Comparison of ENCODE assay signal across 31 cellular contexts in the genomic region with DNA sequence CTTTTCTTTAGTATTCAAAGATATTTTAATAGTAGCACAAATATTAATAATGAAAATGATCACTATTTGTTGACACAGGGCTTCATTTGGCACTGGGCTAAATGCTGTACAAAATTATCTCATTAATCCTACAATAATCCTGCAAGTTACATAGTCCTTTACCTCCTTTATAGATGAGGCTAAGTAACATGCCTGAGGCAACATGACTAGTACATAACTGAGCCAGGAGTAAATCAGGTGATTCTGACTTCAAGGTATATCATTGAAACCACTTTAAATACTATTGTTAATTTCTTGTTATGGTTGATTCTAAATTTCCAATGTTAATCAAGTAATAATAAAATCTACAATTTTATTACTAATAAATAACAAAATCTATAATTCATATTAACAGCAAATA. TPM values are rescaled to one million over a fixed set of nuclear protein-coding genes. Genes with fewer than 3 reads are reported as not detected.
DNase-seq lines count a peak whose midpoint lies in the region; ATAC-seq and TF ChIP-seq lines count a peak whose summit lies in the region.
"Had no signal": no experiment of that assay in that cellular context is flagged by ENCODE, and none has a peak within 500 bp of the region (broad histone marks: within the 10 kb centered on the region; RNA-seq: fewer than 3 reads in every experiment).

No MANE protein-coding gene starts in this region.

- CTCF ChIA-PET in mammary epithelial cell (lab: Charles Lee; ENCODE audit: low non-redundant PET), result no interaction called here

- intact Hi-C loops in mammary epithelial cell (cut with micrococcal nuclease), result no loop called here

- H3F3A ChIP-seq in GM23338 (replicated peaks; ENCODE audit: low read depth), result no peaks in the 10 kb centered on the region

- no peaks in the 10 kb centered on the region for H3K9me3 Mint-ChIP-seq in GM23338
- H3K9me3 Mint-ChIP-seq: activated B cell treated with CpG ODN at 0.5 μM for 24 hours; activated naive CD8-positive, alpha-beta T cell treated with anti-CD3 and anti-CD28 coated beads, Interleukin-2, amount 10 ng/mL, durations not matched to agents 7 days and 5 days; activated T-cell treated with anti-CD3 and anti-CD28 coated beads, Interleukin-2, amount 50 U/mL, for 4 hours; CD4-positive, alpha-beta T cell; neural crest cell; T-cell had no signal

- no peaks in the 10 kb centered on the region for H3K9me2 ChIP-seq in GM23338 (ENCODE audit: insufficient read depth)

- no peak overlapping the region for H3K4me3 ChIP-seq in mammary epithelial cell (replicated peaks in 1 of 3; ENCODE audit: insufficient read depth in 1 of 3, low read depth in 2 of 3, low read length in 3 of 3)
- no peak overlapping the region for H3K4me3 ChIP-seq in GM23338
- H3K4me3 ChIP-seq: cardiac muscle cell, GM12878, left ventricle myocardium inferior, smooth muscle cell, testis had no signal

- no TSS peak for BruUV-seq in mammary epithelial cell (replicated peaks; lab: Mats Ljungman, UMichigan)

- peaks cover 4% of the 10 kb centered on the region; the same call in 2 of the 3 replicates for H3K36me3 Mint-ChIP-seq in GM23338 (ENCODE audit: low read depth)

- DNase-seq in NCI-H82 (lab: John Stamatoyannopoulos, UW) (peak; percentile 56), NCI-H82 treated with DMSO at 0.1 percent for 48 hours (lab: John Stamatoyannopoulos, UW; ENCODE audit: unreplicated experiment) (no peak), NCI-H2081 (lab: John Stamatoyannopoulos, UW) (peak; percentile 37 to 55), mammary epithelial cell (peak; percentile 68), hypothalamus (lab: John Stamatoyannopoulos, UW) (no peak), GM23338 (ENCODE audit: low spot score) (no peak), SIG-M5 (lab: John Stamatoyannopoulos, UW) (no peak), HK-2 (ENCODE audit: unreplicated experiment) (no peak)
- DNase-seq: activated B cell treated with CpG ODN at 0.5 μM for 24 hours; activated gamma-delta T cell; activated naive CD8-positive, alpha-beta T cell treated with anti-CD3 and anti-CD28 coated beads, Interleukin-2, amount 10 ng/mL, durations not matched to agents 7 days and 5 days; activated T-cell treated with anti-CD3 and anti-CD28 coated beads, Interleukin-2, amount 50 U/mL, for 4 hours; aorta; CD4-positive, alpha-beta T cell; cortex of kidney; effector memory CD4-positive, alpha-beta T cell; EL; head of caudate nucleus; islet precursor cell; KBM-7; left ventricle myocardium inferior; MM.1S; NCI-H1436; right cardiac atrium; stimulated activated naive CD8-positive, alpha-beta T cell treated with anti-CD3 and anti-CD28 coated beads, Interleukin-15, Interleukin-2, amounts not matched to agents 100 U/mL and 50 U/mL, for 24 hours; T-cell; testis had no signal

- no peaks in the 10 kb centered on the region for H3K9me3 ChIP-seq in mammary epithelial cell (replicated peaks; ENCODE audit: insufficient read depth, low read length)
- H3K9me3 ChIP-seq: left ventricle myocardium inferior, testis had no signal

- H2AFZ ChIP-seq in mammary epithelial cell (ENCODE audit: low read depth, low read length) (no peak overlapping the region), GM23338 (no peak overlapping the region)

- no peak overlapping the region for H3K4me3 Mint-ChIP-seq in GM23338
- H3K4me3 Mint-ChIP-seq: activated B cell treated with CpG ODN at 0.5 μM for 24 hours; activated naive CD8-positive, alpha-beta T cell treated with anti-CD3 and anti-CD28 coated beads, Interleukin-2, amount 10 ng/mL, durations not matched to agents 7 days and 5 days; activated T-cell treated with anti-CD3 and anti-CD28 coated beads, Interleukin-2, amount 50 U/mL, for 4 hours; CD4-positive, alpha-beta T cell; neural crest cell; T-cell had no signal

- ATAC-seq in GM23338, result no peak
- ATAC-seq: activated T-cell treated with anti-CD3 and anti-CD28 coated beads, Interleukin-2, amount 50 U/mL, for 4 hours; GM12878; right cardiac atrium; stimulated activated naive CD8-positive, alpha-beta T cell treated with anti-CD3 and anti-CD28 coated beads, Interleukin-15, Interleukin-2, amounts not matched to agents 100 U/mL and 50 U/mL, for 24 hours; T-cell had no signal

- no peak overlapping the region for H3K4me2 ChIP-seq in mammary epithelial cell (ENCODE audit: insufficient read depth, low read depth, low read length)
- no peak overlapping the region for H3K4me2 ChIP-seq in GM23338

- H3K9ac ChIP-seq in mammary epithelial cell (ENCODE audit: insufficient read depth, low read length), result no peak overlapping the region

- H3K27me3 ChIP-seq in mammary epithelial cell (ENCODE audit: insufficient read depth, low read length) (no peaks in the 10 kb centered on the region), GM23338 (ENCODE audit: insufficient read depth) (no peaks in the 10 kb centered on the region)
- H3K27me3 ChIP-seq: cardiac muscle cell, testis had no signal

- H3K79me2 ChIP-seq in mammary epithelial cell (ENCODE audit: insufficient read depth, low read length), result no peaks in the 10 kb centered on the region
- no peaks in the 10 kb centered on the region for H3K79me2 ChIP-seq in GM23338 (replicated peaks; ENCODE audit: insufficient read depth)

- TF ChIP-seq CTCF in mammary epithelial cell (conservative IDR thresholded peaks at IDR 0.05 in 1 of 2, IDR thresholded peaks at IDR 0.05 in 1 of 2; ENCODE audit: extremely low read depth in 1 of 2, insufficient read depth in 1 of 2, low read depth in 1 of 2, low read length in 2 of 2) (no peak), GM23338 (conservative IDR thresholded peaks at IDR 0.05; ENCODE audit: low read depth in 2 of 2) (no peak)

- no peak overlapping the region for H3K27ac ChIP-seq in mammary epithelial cell (ENCODE audit: insufficient read depth, low read depth, low read length)
- H3K27ac ChIP-seq in GM23338 (ENCODE audit: low read depth), result no peak overlapping the region
- H3K27ac ChIP-seq: cardiac muscle cell, left ventricle myocardium inferior, testis had no signal

- H3K27me3 Mint-ChIP-seq in GM23338 (ENCODE audit: insufficient read depth, low read depth, poor library complexity), result no peaks in the 10 kb centered on the region
- H3K27me3 Mint-ChIP-seq: activated B cell treated with CpG ODN at 0.5 μM for 24 hours; activated naive CD8-positive, alpha-beta T cell treated with anti-CD3 and anti-CD28 coated beads, Interleukin-2, amount 10 ng/mL, durations not matched to agents 7 days and 5 days; CD4-positive, alpha-beta T cell; T-cell had no signal

- no peaks in the 10 kb centered on the region for H3K4me1 Mint-ChIP-seq in GM23338
- H3K4me1 Mint-ChIP-seq: activated B cell treated with CpG ODN at 0.5 μM for 24 hours; activated naive CD8-positive, alpha-beta T cell treated with anti-CD3 and anti-CD28 coated beads, Interleukin-2, amount 10 ng/mL, durations not matched to agents 7 days and 5 days; neural crest cell had no signal

- H4K20me1 ChIP-seq in mammary epithelial cell (ENCODE audit: insufficient read depth, low read length), result no peaks in the 10 kb centered on the region
- H4K20me1 ChIP-seq in GM23338 (replicated peaks; ENCODE audit: insufficient read depth), result no peaks in the 10 kb centered on the region; the same call in 1 of the 2 replicates

- in situ Hi-C loops in mammary epithelial cell (cut with MboI; ENCODE audit: low sequenced_read_pairs in 2 of 2), result no loop called here

- H3K27ac Mint-ChIP-seq in GM23338, result no peak overlapping the region
- H3K27ac Mint-ChIP-seq: activated B cell treated with CpG ODN at 0.5 μM for 24 hours; activated naive CD8-positive, alpha-beta T cell treated with anti-CD3 and anti-CD28 coated beads, Interleukin-2, amount 10 ng/mL, durations not matched to agents 7 days and 5 days; CD4-positive, alpha-beta T cell; T-cell had no signal

- H3K36me3 ChIP-seq in mammary epithelial cell (ENCODE audit: insufficient read depth, low read length) (no peaks in the 10 kb centered on the region), GM23338 (ENCODE audit: insufficient read depth) (no peaks in the 10 kb centered on the region)
- H3K36me3 ChIP-seq: cardiac muscle cell had no signal

- dilution Hi-C loops in mammary epithelial cell (cut with HindIII; ENCODE audit: low sequenced_read_pairs), result no loop called here

- H3K4me1 ChIP-seq in mammary epithelial cell (ENCODE audit: insufficient read depth, low read length) (no peaks in the 10 kb centered on the region), GM23338 (ENCODE audit: insufficient read depth) (no peaks in the 10 kb centered on the region)
- H3K4me1 ChIP-seq: left ventricle myocardium inferior, testis had no signal

TF ChIP-seq in GM23338, 12 proteins besides CTCF, POLR2A, EP300 and RAD21:
- TF ChIP-seq JUNB (IDR thresholded peaks at IDR 0.05; ENCODE audit: unreplicated experiment), result no peak
- TF ChIP-seq CREB1 (CRISPR knock-in tag; IDR thresholded peaks at IDR 0.05; ENCODE audit: low read depth), result no peak
- TF ChIP-seq POLR2AphosphoS5 (IDR thresholded peaks at IDR 0.05; ENCODE audit: low read depth), result no peak
- TF ChIP-seq STAT1 (IDR thresholded peaks at IDR 0.05; ENCODE audit: unreplicated experiment), result no peak
- no peak for TF ChIP-seq EZH2 (IDR thresholded peaks at IDR 0.05; ENCODE audit: low read depth, unreplicated experiment)
- TF ChIP-seq NANOG (IDR thresholded peaks at IDR 0.05; ENCODE audit: borderline replicate concordance), result no peak
- TF ChIP-seq ZNF114 (CRISPR knock-in tag; IDR thresholded peaks at IDR 0.05), result no peak
- TF ChIP-seq EZH2phosphoT487 (IDR thresholded peaks at IDR 0.05; ENCODE audit: unreplicated experiment), result no peak

RNA-seq across cellular contexts. Expression of gene SEM1, which starts 39.8 kb away (rescaled TPM):
- total RNA-seq in mammary epithelial cell, result 10 to 100 TPM; 14.7 to 63.5 TPM
- 44.8 TPM for polyA plus RNA-seq in mammary epithelial cell
- 5.2 TPM for polyA minus RNA-seq in mammary epithelial cell
- total RNA-seq in GM23338 (2014; rRNA removed; shearing (Covaris generic)), result 29.7 and 71.7 TPM in 2 replicates
- polyA plus RNA-seq in GM23338 (2016; fragmentation: Nextera tagmentation; extraction: Ambion mirVana), result 1,042 and 1,089 TPM in 2 replicates

Comparison
In these comparisons a context has a peak if more than half of its experiments do, and no peak if none do; other contexts are left out.
1. DNase-seq: peak in NCI-H82 (single experiment), NCI-H2081 (2 of 2) and mammary epithelial cell (single experiment); none in NCI-H82 treated with DMSO at 0.1 percent for 48 hours (single experiment), hypothalamus (0 of 51), GM23338 (single experiment), SIG-M5 (single experiment) and HK-2 (single experiment).